32 cellular contexts compared by ENCODE assay signal in genomic region chr1:61310057-61310456, GRCh38.
"Had no signal": no experiment of that assay in that cellular context is flagged by ENCODE, and none has a peak within 500 bp of the region (broad histone marks: within the 10 kb centered on the region; RNA-seq: fewer than 3 reads in every experiment).

No MANE protein-coding gene starts in this region.

- H3K4me3 ChIP-seq: adrenal gland, body of pancreas had no signal

- FAIRE-seq: colon, frontal cortex had no signal

- DNase-seq: activated B cell treated with CpG ODN at 0.5 μM for 24 hours; activated CD4-positive, alpha-beta memory T cell treated with anti-CD3 and anti-CD28 coated beads for 36 hours; activated CD4-positive, alpha-beta T cell treated with anti-CD3 and anti-CD28 coated beads, Interleukin-2, amount 10 ng/mL, durations not matched to agents 24 days and 14 days; activated CD8-positive, alpha-beta memory T cell treated with anti-CD3 and anti-CD28 coated beads, Interleukin-2, amount 10 ng/mL, durations not matched to agents 7 days and 5 days; activated CD8-positive, alpha-beta memory T cell treated with anti-CD3 and anti-CD28 coated beads, Interleukin-2, amount 50 U/mL, for 4 hours; activated CD8-positive, alpha-beta T cell treated with anti-CD3 and anti-CD28 coated beads, Interleukin-2, amount 10 ng/mL, durations not matched to agents 7 days and 5 days; activated effector memory CD4-positive, alpha-beta T cell treated with anti-CD3 and anti-CD28 coated beads, Interleukin-2, amount 50 U/mL, for 16 hours; activated naive CD4-positive, alpha-beta T cell treated with anti-CD3 and anti-CD28 coated beads for 36 hours; activated naive CD8-positive, alpha-beta T cell treated with anti-CD3 and anti-CD28 coated beads for 36 hours; activated naive CD8-positive, alpha-beta T cell treated with anti-CD3 and anti-CD28 coated beads, Interleukin-2, amount 50 U/mL, for 24 hours; activated T-cell treated with anti-CD3 and anti-CD28 coated beads, Interleukin-2, amount 50 U/mL, for 1 hour; activated T-cell treated with anti-CD3 and anti-CD28 coated beads, Interleukin-2, amount 50 U/mL, for 48 hours; adrenal gland; amygdala; aorta; body of pancreas; caudate nucleus; cortex of kidney; dermis blood vessel endothelial cell; effector CD4-positive, alpha-beta T cell; effector memory CD8-positive, alpha-beta T cell; foreskin fibroblast; head of caudate nucleus; T-helper 1 cell; T-helper 17 cell; T1000; WERI-Rb-1 had no signal

- H3K27me3 ChIP-seq: adrenal gland, body of pancreas had no signal

- H3K27ac ChIP-seq: adrenal gland, body of pancreas, epithelial cell of prostate, WERI-Rb-1 had no signal

- H3K36me3 ChIP-seq: adrenal gland, WERI-Rb-1 had no signal

- H3K9me3 ChIP-seq: adrenal gland, body of pancreas had no signal

- H3K4me1 ChIP-seq: adrenal gland, body of pancreas had no signal

- ATAC-seq: activated CD4-positive, CD25-positive, alpha-beta regulatory T cell treated with anti-CD3 and anti-CD28 coated beads, Interleukin-2, amount 50 U/mL, for 24 hours; activated CD8-positive, alpha-beta memory T cell treated with anti-CD3 and anti-CD28 coated beads, Interleukin-2, amount 10 ng/mL, durations not matched to agents 7 days and 5 days; activated CD8-positive, alpha-beta T cell treated with anti-CD3 and anti-CD28 coated beads, Interleukin-2, amount 10 ng/mL, durations not matched to agents 7 days and 5 days; activated naive CD8-positive, alpha-beta T cell treated with anti-CD3 and anti-CD28 coated beads, Interleukin-2, amount 50 U/mL, for 24 hours; body of pancreas; effector memory CD8-positive, alpha-beta T cell; esophagus mucosa; T-helper 17 cell had no signal
